In the genomic region with DNA sequence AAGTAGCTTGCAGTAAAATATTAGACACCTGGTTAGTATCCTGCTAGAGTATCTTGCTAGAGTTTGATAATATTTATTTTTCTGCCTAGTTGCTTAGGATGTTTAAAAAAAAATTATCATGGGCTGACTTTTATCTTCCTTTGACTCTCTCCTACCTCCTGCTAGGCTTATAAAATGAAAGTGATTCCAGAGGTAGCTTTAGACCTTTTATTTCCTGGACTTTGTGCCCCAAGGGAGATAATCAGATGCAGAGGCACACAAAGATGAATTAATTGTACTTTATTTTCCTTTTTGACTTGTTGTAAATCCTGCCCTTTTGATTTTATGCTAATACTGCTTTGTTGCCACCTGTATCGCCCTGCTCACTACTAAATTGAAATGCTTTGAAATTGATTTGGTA, we compare ENCODE assay signal across 17 cellular contexts.
A peak's percentile ranks its signal among the peaks of the same experiment; 100 is the strongest.
DNase-seq lines count a peak whose midpoint lies in the region; ATAC-seq and TF ChIP-seq lines count a peak whose summit lies in the region.
"Had no signal": no experiment of that assay in that cellular context is flagged by ENCODE, and none has a peak within 500 bp of the region (broad histone marks: within the 10 kb centered on the region; RNA-seq: fewer than 3 reads in every experiment).

No MANE protein-coding gene starts in this region.

- H4K20me1 ChIP-seq in BLaER1 treated with 17β-estradiol and CSF1 and Interleukin-3, amounts not matched to agents 10 nM and 100 nM = no peaks in the 10 kb centered on the region
- H4K20me1 ChIP-seq in PC-3 (ENCODE audit: low read length) = no peaks in the 10 kb centered on the region

- DNase-seq in PC-3 (no peak), epithelial cell of prostate (ENCODE audit: low read depth, low spot score) (no peak), HuH-7.5 (ENCODE audit: low spot score) (no peak), NCI-H82 treated with DMSO at 0.1 percent for 48 hours (lab: John Stamatoyannopoulos, UW; ENCODE audit: unreplicated experiment) (no peak), GM20000 (ENCODE audit: low spot score) (no peak), coronary artery (ENCODE audit: low spot score) (no peak)
- DNase-seq: activated gamma-delta T cell treated with Interleukin-2 at 50 U/mL for 16 hours; CD4-positive, alpha-beta T cell; effector CD4-positive, alpha-beta T cell; heart left ventricle; mesenchymal stem cell; NCI-H2029; substantia nigra had no signal

- no peak for TF ChIP-seq CTCF in PC-3 (conservative IDR thresholded peaks at IDR 0.05; ENCODE audit: low read depth, low read length)
- no peak for TF ChIP-seq CTCF in GM20000 (IDR thresholded peaks at IDR 0.05; ENCODE audit: extremely low read depth, missing control alignments)
- no peak for TF ChIP-seq CTCF in coronary artery (IDR thresholded peaks at IDR 0.05)

- H3K36me3 ChIP-seq in BLaER1 treated with 17β-estradiol and CSF1 and Interleukin-3, amounts not matched to agents 10 nM and 100 nM = no peaks in the 10 kb centered on the region
- peaks cover 5% of the 10 kb centered on the region; the same call in 1 of the 2 replicates for H3K36me3 ChIP-seq in PC-3 (ENCODE audit: low read depth, low read length)
- H3K36me3 ChIP-seq in mucosa of stomach (ENCODE audit: control insufficient read depth, insufficient read depth, low read length) = no peaks in the 10 kb centered on the region
- H3K36me3 ChIP-seq: neural progenitor cell had no signal

- POLR2A ChIA-PET in PC-3 (lab: Charles Lee; ENCODE audit: unreplicated experiment) = no interaction called here

- peaks cover 17 to 77% (median 65%) of the 10 kb centered on the region in 10 experiments for H3K4me1 ChIP-seq in BLaER1 treated with 17β-estradiol and CSF1 and Interleukin-3, amounts not matched to agents 10 nM and 100 nM
- H3K4me1 ChIP-seq in PC-3 (ENCODE audit: insufficient read depth, low read length) (peaks cover 28% of the 10 kb centered on the region), mucosa of stomach (ENCODE audit: control insufficient read depth, insufficient read depth, low read length) (peaks cover 62% of the 10 kb centered on the region)

- H3K4me2 ChIP-seq in BLaER1 treated with 17β-estradiol and CSF1 and Interleukin-3, amounts not matched to agents 10 nM and 100 nM = peak overlapping the region in 7 of 11 experiments; percentile 63 to 85 (median 71); a peak in 11 of 22 replicates
- peak overlapping the region; percentile 15; the same call in 1 of the 2 replicates for H3K4me2 ChIP-seq in PC-3 (ENCODE audit: low read length)
- H3K4me2 ChIP-seq: neural progenitor cell had no signal

- no peak overlapping the region for H2AFZ ChIP-seq in PC-3 (ENCODE audit: low read length)
- H2AFZ ChIP-seq: neural progenitor cell had no signal

- no peaks in the 10 kb centered on the region for H3K9me2 ChIP-seq in PC-3 (replicated peaks; ENCODE audit: low read length)

- no peaks in the 10 kb centered on the region for H3K79me2 ChIP-seq in PC-3 (ENCODE audit: low read length)

- intact Hi-C loops in PC-3 (cut with micrococcal nuclease) = loop anchor here (2.0 kb wide), 1 partner anchor 19 kb away; no protein-coding TSS in a partner anchor

- H3K27me3 ChIP-seq in BLaER1 treated with 17β-estradiol and CSF1 and Interleukin-3, amounts not matched to agents 10 nM and 100 nM = no peaks in the 10 kb centered on the region
- no peaks in the 10 kb centered on the region for H3K27me3 ChIP-seq in PC-3 (ENCODE audit: low read length)
- no peaks in the 10 kb centered on the region for H3K27me3 ChIP-seq in mucosa of stomach (ENCODE audit: control insufficient read depth, insufficient read depth, low read length)
- H3K27me3 ChIP-seq: heart left ventricle, neural progenitor cell had no signal

- H3K4me3 ChIP-seq in BLaER1 treated with 17β-estradiol and CSF1 and Interleukin-3, amounts not matched to agents 10 nM and 100 nM = no peak overlapping the region
- H3K4me3 ChIP-seq in PC-3 (ENCODE audit: low read length) (no peak overlapping the region), mucosa of stomach (ENCODE audit: low read length) (no peak overlapping the region), coronary artery (no peak overlapping the region)
- H3K4me3 ChIP-seq: heart left ventricle, neural progenitor cell had no signal

- H3K9me3 ChIP-seq in BLaER1 treated with 17β-estradiol and CSF1 and Interleukin-3, amounts not matched to agents 10 nM and 100 nM (replicated peaks in 1 of 11) = no peaks in the 10 kb centered on the region
- H3K9me3 ChIP-seq in PC-3 (ENCODE audit: low read length) = no peaks in the 10 kb centered on the region
- H3K9me3 ChIP-seq in mucosa of stomach (ENCODE audit: control insufficient read depth, low read length) = no peaks in the 10 kb centered on the region
- H3K9me3 ChIP-seq: heart left ventricle had no signal

- no peak for ATAC-seq in PC-3
- ATAC-seq: heart left ventricle had no signal

- no peak overlapping the region for H3K27ac ChIP-seq in BLaER1 treated with 17β-estradiol and CSF1 and Interleukin-3, amounts not matched to agents 10 nM and 100 nM
- H3K27ac ChIP-seq in PC-3 (ENCODE audit: low read length) (no peak overlapping the region), epithelial cell of prostate (peak overlapping the region; percentile 93), coronary artery (no peak overlapping the region)
- H3K27ac ChIP-seq: HL-60, neural progenitor cell had no signal

- H3K9ac ChIP-seq in BLaER1 treated with 17β-estradiol and CSF1 and Interleukin-3, amounts not matched to agents 10 nM and 100 nM = no peak overlapping the region
- H3K9ac ChIP-seq in PC-3 (ENCODE audit: low read length) (no peak overlapping the region), mucosa of stomach (ENCODE audit: low read length) (peak overlapping the region; percentile 37)
- H3K9ac ChIP-seq: neural progenitor cell had no signal

- CTCF ChIA-PET in PC-3 (lab: Charles Lee) = interaction anchor here (1.0 kb wide), 1 partner anchor 31 kb away, joined by 3 read pairs; no protein-coding TSS in a partner anchor

- H3F3A ChIP-seq in PC-3 (ENCODE audit: low read length, unreplicated experiment) = no peaks in the 10 kb centered on the region

- no TSS peak for BruUV-seq in PC-3 (replicated peaks; lab: Mats Ljungman, UMichigan)
